In genomic region chr1:21830792-21831453, GRCh38 we compare ENCODE assay signal across 22 cellular contexts. TPM values are rescaled to one million over a fixed set of nuclear protein-coding genes. Genes with fewer than 3 reads are reported as not detected.
"Had no signal": no experiment of that assay in that cellular context is flagged by ENCODE, and none has a peak within 500 bp of the region (broad histone marks: within the 10 kb centered on the region; RNA-seq: fewer than 3 reads in every experiment).

No MANE protein-coding gene starts in this region.

- H3K9me3 ChIP-seq: colonic mucosa had no signal

- H3K27me3 Mint-ChIP-seq: stimulated activated naive B cell treated with anti-CD40 and anti-IgM and Interleukin-4, amounts not matched to agents 10 μg/mL and 1 μg/mL and 100 μg/mL, for 72 hours; type B pancreatic cell had no signal

- H3K27ac Mint-ChIP-seq: nephron, type B pancreatic cell had no signal

- ATAC-seq: foreskin keratinocyte; left colon; psoas muscle; stimulated activated naive B cell treated with anti-CD40 and anti-IgM and Interleukin-4, amounts not matched to agents 10 μg/mL and 1 μg/mL and 100 μg/mL, for 72 hours had no signal

- H3K4me1 Mint-ChIP-seq: nephron; stimulated activated naive B cell treated with anti-CD40 and anti-IgM and Interleukin-4, amounts not matched to agents 10 μg/mL and 1 μg/mL and 100 μg/mL, for 72 hours had no signal

- H3K4me3 Mint-ChIP-seq: nephron; stimulated activated naive B cell treated with anti-CD40 and anti-IgM and Interleukin-4, amounts not matched to agents 10 μg/mL and 1 μg/mL and 100 μg/mL, for 72 hours; type B pancreatic cell had no signal

- FAIRE-seq: urothelium cell line had no signal

- H3K79me2 ChIP-seq: hepatocyte had no signal

- H2AFZ ChIP-seq: hepatocyte had no signal

- H3K27ac ChIP-seq: colonic mucosa, foreskin keratinocyte, hepatocyte, psoas muscle, sigmoid colon, skin epidermis had no signal

- H3K4me2 ChIP-seq: hepatocyte had no signal

- DNase-seq: colonic mucosa; dermis blood vessel endothelial cell; erythroblast; foreskin keratinocyte; left colon; mesenchymal stem cell; midbrain; retina; sigmoid colon; stimulated activated CD4-positive, alpha-beta T cell treated with anti-CD3 and anti-CD28 coated beads, Interleukin-2, amount 100 ng/mL, for 24 hours; stimulated activated CD4-positive, alpha-beta T cell treated with anti-CD3 and anti-CD28 coated beads, Interleukin-4, amount 100 ng/mL, for 4 hours; stimulated activated naive B cell treated with anti-CD40 and anti-IgM and Interleukin-4, amounts not matched to agents 10 μg/mL and 1 μg/mL and 100 μg/mL, for 72 hours had no signal

- H3K9me3 Mint-ChIP-seq: type B pancreatic cell had no signal

- H3K4me1 ChIP-seq: colonic mucosa, foreskin keratinocyte, psoas muscle, sigmoid colon had no signal

- H3K4me3 ChIP-seq: colonic mucosa, hepatocyte, lung, psoas muscle, sigmoid colon, skin epidermis had no signal

- H3K27me3 ChIP-seq: colonic mucosa, foreskin keratinocyte, hepatocyte, sigmoid colon had no signal

RNA-seq across cellular contexts. Expression of gene LDLRAD2, which starts 18.9 kb away (rescaled TPM):
- total RNA-seq: cerebellum, foreskin keratinocyte, kidney epithelial cell, osteoblast had no signal
